26 cellular contexts compared by ENCODE assay signal in the genomic region with DNA sequence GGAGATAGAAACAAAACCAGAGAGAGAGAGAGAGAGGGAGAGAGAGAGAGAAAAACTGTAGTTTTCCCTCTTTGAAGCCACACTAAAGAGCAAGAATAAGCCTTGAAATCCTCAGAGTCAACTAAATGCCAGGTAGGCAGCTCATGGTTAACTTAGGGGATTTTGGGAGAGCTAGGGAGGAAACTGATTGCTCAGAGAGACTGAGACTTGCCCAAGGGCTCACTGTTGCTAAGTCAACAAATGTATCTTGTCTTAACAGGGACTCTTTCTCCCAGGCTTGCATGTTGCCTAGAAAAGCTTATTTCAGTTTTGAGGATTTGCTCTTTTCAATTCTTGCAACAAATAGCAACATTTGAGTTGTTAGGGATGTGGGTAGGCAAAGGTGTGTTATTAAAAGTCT. TPM values are rescaled to one million over a fixed set of nuclear protein-coding genes. Genes with fewer than 3 reads are reported as not detected.
"Had no signal": no experiment of that assay in that cellular context is flagged by ENCODE, and none has a peak within 500 bp of the region (broad histone marks: within the 10 kb centered on the region; RNA-seq: fewer than 3 reads in every experiment).

No MANE protein-coding gene starts in this region.

- H3K36me3 Mint-ChIP-seq: activated naive CD4-positive, alpha-beta T cell treated with anti-CD3 and anti-CD28 coated beads, Interleukin-2, amount 50 U/mL, for 72 hours; natural killer cell treated with Interleukin-12 subunit alpha and Interleukin-12 subunit beta and Interleukin-15 and Interleukin-18, amount 100 ng/mL, for 72 hours; WTC11 had no signal

- H3K9me3 Mint-ChIP-seq: activated CD4-positive, alpha-beta memory T cell treated with anti-CD3 and anti-CD28 coated beads, Interleukin-2, amount 10 ng/mL, durations not matched to agents 7 days and 5 days; activated CD4-positive, alpha-beta T cell treated with anti-CD3 and anti-CD28 coated beads, Interleukin-2, amount 10 ng/mL, durations not matched to agents 7 days and 5 days; activated naive CD4-positive, alpha-beta T cell treated with anti-CD3 and anti-CD28 coated beads, Interleukin-2, amount 50 U/mL, for 72 hours; activated T-cell treated with anti-CD3 and anti-CD28 coated beads, Interleukin-2, amount 50 U/mL, for 24 hours; natural killer cell treated with Interleukin-12 subunit alpha and Interleukin-12 subunit beta and Interleukin-15 and Interleukin-18, amount 100 ng/mL, for 72 hours; WTC11 had no signal

- H3K36me3 ChIP-seq: heart right ventricle, left lung, lower lobe of right lung, upper lobe of right lung had no signal

- FAIRE-seq: colon had no signal

- H3K27ac Mint-ChIP-seq: activated CD4-positive, alpha-beta memory T cell treated with anti-CD3 and anti-CD28 coated beads, Interleukin-2, amount 10 ng/mL, durations not matched to agents 7 days and 5 days; activated CD4-positive, alpha-beta T cell treated with anti-CD3 and anti-CD28 coated beads, Interleukin-2, amount 10 ng/mL, durations not matched to agents 7 days and 5 days; activated naive CD4-positive, alpha-beta T cell treated with anti-CD3 and anti-CD28 coated beads, Interleukin-2, amount 50 U/mL, for 72 hours; activated T-cell treated with anti-CD3 and anti-CD28 coated beads, Interleukin-2, amount 50 U/mL, for 24 hours; natural killer cell treated with Interleukin-12 subunit alpha and Interleukin-12 subunit beta and Interleukin-15 and Interleukin-18, amount 100 ng/mL, for 72 hours; WTC11 had no signal

- ATAC-seq: activated naive CD4-positive, alpha-beta T cell treated with anti-CD3 and anti-CD28 coated beads, Interleukin-2, amount 50 U/mL, for 72 hours; heart right ventricle; left lung; lower lobe of right lung; natural killer cell treated with Interleukin-12 subunit alpha and Interleukin-12 subunit beta and Interleukin-15 and Interleukin-18, amount 100 ng/mL, for 72 hours; sciatic nerve; stimulated activated naive CD8-positive, alpha-beta T cell treated with anti-CD3 and anti-CD28 coated beads, Interleukin-15, Interleukin-2, amounts not matched to agents 100 U/mL and 50 U/mL, for 24 hours; upper lobe of right lung; WTC11 had no signal

- H3K4me3 ChIP-seq: heart right ventricle, left lung, lower lobe of right lung, skin epidermis, upper lobe of right lung had no signal

- H3K4me1 Mint-ChIP-seq: activated CD4-positive, alpha-beta T cell treated with anti-CD3 and anti-CD28 coated beads, Interleukin-2, amount 10 ng/mL, durations not matched to agents 7 days and 5 days; WTC11 had no signal

- H3K9me3 ChIP-seq: heart right ventricle, left lung, lower lobe of right lung, upper lobe of right lung had no signal

- H3K4me3 Mint-ChIP-seq: activated CD4-positive, alpha-beta memory T cell treated with anti-CD3 and anti-CD28 coated beads, Interleukin-2, amount 10 ng/mL, durations not matched to agents 7 days and 5 days; activated CD4-positive, alpha-beta T cell treated with anti-CD3 and anti-CD28 coated beads, Interleukin-2, amount 10 ng/mL, durations not matched to agents 7 days and 5 days; activated T-cell treated with anti-CD3 and anti-CD28 coated beads, Interleukin-2, amount 50 U/mL, for 24 hours; natural killer cell treated with Interleukin-12 subunit alpha and Interleukin-12 subunit beta and Interleukin-15 and Interleukin-18, amount 100 ng/mL, for 72 hours; WTC11 had no signal

- H3K27ac ChIP-seq: heart right ventricle, left lung, lower lobe of right lung, skin epidermis, upper lobe of right lung had no signal

- H3K27me3 Mint-ChIP-seq: activated CD4-positive, alpha-beta T cell treated with anti-CD3 and anti-CD28 coated beads, Interleukin-2, amount 10 ng/mL, durations not matched to agents 7 days and 5 days; activated T-cell treated with anti-CD3 and anti-CD28 coated beads, Interleukin-2, amount 50 U/mL, for 24 hours; natural killer cell treated with Interleukin-12 subunit alpha and Interleukin-12 subunit beta and Interleukin-15 and Interleukin-18, amount 100 ng/mL, for 72 hours had no signal

- DNase-seq: activated CD4-positive, alpha-beta memory T cell treated with anti-CD3 and anti-CD28 coated beads, Interleukin-2, amount 10 ng/mL, durations not matched to agents 7 days and 5 days; activated CD4-positive, alpha-beta T cell treated with anti-CD3 and anti-CD28 coated beads for 1 hour; activated CD4-positive, alpha-beta T cell treated with anti-CD3 and anti-CD28 coated beads, Interleukin-2, amount 10 ng/mL, durations not matched to agents 7 days and 5 days; activated CD8-positive, alpha-beta memory T cell treated with anti-CD3 and anti-CD28 coated beads, Interleukin-2, amount 50 U/mL, for 48 hours; activated T-cell treated with anti-CD3 and anti-CD28 coated beads, Interleukin-2, amount 50 U/mL, for 24 hours; effector memory CD4-positive, alpha-beta T cell; foreskin melanocyte; heart right ventricle; kidney glomerular epithelial cell; left lung; lower lobe of right lung; mesendoderm; posterior cingulate gyrus; stimulated activated CD4-positive, alpha-beta T cell treated with anti-CD3 and anti-CD28 coated beads, Interleukin-12 subunit alpha, Interleukin-12 subunit beta, amount 100 ng/mL, for 4 hours; stimulated activated CD4-positive, alpha-beta T cell treated with anti-CD3 and anti-CD28 coated beads, Interleukin-4, amount 100 ng/mL, for 1 hour; stimulated activated naive CD8-positive, alpha-beta T cell treated with anti-CD3 and anti-CD28 coated beads, Interleukin-15, Interleukin-2, amounts not matched to agents 100 U/mL and 50 U/mL, for 24 hours; T-helper 2 cell; upper lobe of right lung had no signal

- H3K27me3 ChIP-seq: heart right ventricle, upper lobe of right lung had no signal

RNA-seq across cellular contexts. Expression of gene SLC5A11, which starts 4.5 kb away (rescaled TPM):
- total RNA-seq: activated CD4-positive, alpha-beta memory T cell treated with anti-CD3 and anti-CD28 coated beads, Interleukin-2, amount 10 ng/mL, durations not matched to agents 7 days and 5 days; activated CD4-positive, alpha-beta T cell treated with anti-CD3 and anti-CD28 coated beads, Interleukin-2, amount 10 ng/mL, durations not matched to agents 7 days and 5 days; activated naive CD4-positive, alpha-beta T cell treated with anti-CD3 and anti-CD28 coated beads, Interleukin-2, amount 50 U/mL, for 72 hours; dermis microvascular lymphatic vessel endothelial cell; myocyte; sciatic nerve; upper lobe of right lung; WTC11 had no signal
